In genomic region chr5:141703133-141703561, GRCh38 we compare ENCODE assay signal across 9 cellular contexts. TPM values are rescaled to one million over a fixed set of nuclear protein-coding genes. Genes with fewer than 3 reads are reported as not detected.
DNase-seq lines count a peak whose midpoint lies in the region; ATAC-seq and TF ChIP-seq lines count a peak whose summit lies in the region.
"Had no signal": no experiment of that assay in that cellular context is flagged by ENCODE, and none has a peak within 500 bp of the region (broad histone marks: within the 10 kb centered on the region; RNA-seq: fewer than 3 reads in every experiment).

No MANE protein-coding gene starts in this region.

- H3K4me1 ChIP-seq in duodenal mucosa (ENCODE audit: control insufficient read depth in 1 of 2, insufficient read depth in 2 of 2, low read length in 2 of 2) (peaks cover 15 to 17% of the 10 kb centered on the region in 2 donors), neural progenitor cell (peaks cover 8% of the 10 kb centered on the region), thyroid gland (peaks cover 5 to 18% of the 10 kb centered on the region in 2 donors), gastroesophageal sphincter (peaks cover 0 to 24% (median 5%) of the 10 kb centered on the region in 3 donors)

- intact Hi-C loops in CD4-positive, alpha-beta T cell (cut with DNase I, micrococcal nuclease), result loop anchor here in 1 of 2 experiments (2.0 kb wide), 1 partner anchor 258 kb away; no protein-coding TSS in a partner anchor
- intact Hi-C loops in thyroid gland (cut with DNase I), result loop anchor here (2.0 kb wide), 1 partner anchor 176 kb away; the partner anchor contains the start of gene PCDH1

- peaks cover 29% of the 10 kb centered on the region for H3K27me3 ChIP-seq in CD4-positive, alpha-beta T cell (ENCODE audit: control insufficient read depth, insufficient read depth, low read length)
- H3K27me3 ChIP-seq in duodenal mucosa (ENCODE audit: control insufficient read depth in 1 of 2, insufficient read depth in 2 of 2, low read length in 2 of 2) (peaks cover 40 to 46% of the 10 kb centered on the region in 2 donors), neural progenitor cell (peaks cover 59% of the 10 kb centered on the region), thyroid gland (no peaks in the 10 kb centered on the region), gastroesophageal sphincter (peaks cover 81% of the 10 kb centered on the region)

- TF ChIP-seq POLR2A in thyroid gland (IDR thresholded peaks at IDR 0.05) (no peak), gastroesophageal sphincter (IDR thresholded peaks at IDR 0.05) (no peak)

- H3K27ac Mint-ChIP-seq in CD4-positive, alpha-beta T cell, result peak overlapping the region; percentile 74
- no peak overlapping the region for H3K27ac Mint-ChIP-seq in neural progenitor cell

- peaks cover 35% of the 10 kb centered on the region for H3K27me3 Mint-ChIP-seq in CD4-positive, alpha-beta T cell
- H3K27me3 Mint-ChIP-seq in neural progenitor cell (ENCODE audit: insufficient read depth, low read depth), result peaks cover 3% of the 10 kb centered on the region

- H3K36me3 ChIP-seq in duodenal mucosa (ENCODE audit: control insufficient read depth in 1 of 2, insufficient read depth in 2 of 2, low read length in 2 of 2) (no peaks in the 10 kb centered on the region), neural progenitor cell (no peaks in the 10 kb centered on the region), thyroid gland (no peaks in the 10 kb centered on the region), gastroesophageal sphincter (no peaks in the 10 kb centered on the region)

- H3K4me2 ChIP-seq in neural progenitor cell, result peak overlapping the region; percentile 99

- H3K9ac ChIP-seq in duodenal mucosa (ENCODE audit: low read depth in 1 of 2, low read length in 2 of 2), result peak overlapping the region in 1 of 2 donors; percentile 3
- H3K9ac ChIP-seq in neural progenitor cell, result no peak overlapping the region

- no peak overlapping the region for H3K27ac ChIP-seq in CD4-positive, alpha-beta T cell (ENCODE audit: low read depth, low read length)
- H3K27ac ChIP-seq in duodenal mucosa (ENCODE audit: low read depth, low read length), result no peak overlapping the region
- H3K27ac ChIP-seq in neural progenitor cell, result no peak overlapping the region
- H3K27ac ChIP-seq in thyroid gland, result no peak overlapping the region
- H3K27ac ChIP-seq in gastroesophageal sphincter, result no peak overlapping the region

- H3F3A ChIP-seq in neural progenitor cell (ENCODE audit: low read depth), result peaks cover 6% of the 10 kb centered on the region

- TF ChIP-seq EP300 in gastroesophageal sphincter (IDR thresholded peaks at IDR 0.05), result no peak

- CTCF ChIA-PET in CD4-positive, alpha-beta T cell (lab: Charles Lee), result interaction anchor here (0.8 to 3.5 kb wide), 7 partner anchors 9 to 261 kb away, joined by 3 to 23 read pairs (median 8); no protein-coding TSS in a partner anchor

- no peak overlapping the region for H2AFZ ChIP-seq in neural progenitor cell (replicated peaks)

- no peaks in the 10 kb centered on the region for H4K20me1 ChIP-seq in neural progenitor cell (ENCODE audit: low read depth)

- H3K9me3 ChIP-seq in CD4-positive, alpha-beta T cell (ENCODE audit: control insufficient read depth, low read length), result no peaks in the 10 kb centered on the region
- H3K9me3 ChIP-seq in duodenal mucosa (ENCODE audit: control insufficient read depth in 1 of 2, low read length in 2 of 2) (no peaks in the 10 kb centered on the region), neural progenitor cell (ENCODE audit: low read depth) (no peaks in the 10 kb centered on the region), thyroid gland (no peaks in the 10 kb centered on the region), gastroesophageal sphincter (no peaks in the 10 kb centered on the region)

- no peaks in the 10 kb centered on the region for H3K36me3 Mint-ChIP-seq in CD4-positive, alpha-beta T cell (ENCODE audit: low read depth)
- H3K36me3 Mint-ChIP-seq in neural progenitor cell, result no peaks in the 10 kb centered on the region

- no peaks in the 10 kb centered on the region for H3K9me3 Mint-ChIP-seq in CD4-positive, alpha-beta T cell
- H3K9me3 Mint-ChIP-seq in neural progenitor cell, result no peaks in the 10 kb centered on the region

- DNase-seq in CD4-positive, alpha-beta T cell, result no peak
- DNase-seq in NCI-H526 (lab: John Stamatoyannopoulos, UW) (peak; percentile 46 to 63), neural progenitor cell (ENCODE audit: low spot score) (peak; percentile 21), thyroid gland (no peak), NOMO-1 (lab: John Stamatoyannopoulos, UW; ENCODE audit: unreplicated experiment in 2 of 2) (no peak), occipital lobe (lab: John Stamatoyannopoulos, UW) (no peak)
- DNase-seq: NCI-H774 had no signal

- no peak for TF ChIP-seq CTCF in CD4-positive, alpha-beta T cell (IDR thresholded peaks at IDR 0.05)
- TF ChIP-seq CTCF in neural progenitor cell (IDR thresholded peaks at IDR 0.05), result no peak
- no peak for TF ChIP-seq CTCF in thyroid gland (IDR thresholded peaks at IDR 0.05)
- TF ChIP-seq CTCF in gastroesophageal sphincter (IDR thresholded peaks at IDR 0.05), result no peak

- 19 to 23% methylated on average over 16 of the region's 16 CpGs for WGBS in thyroid gland, 2 donors
- 0 to 15% methylated on average over 1 to 12 of the region's 16 CpGs for WGBS in gastroesophageal sphincter (ENCODE audit: low coverage in 1 of 2), 2 donors

- peaks cover 19% of the 10 kb centered on the region for H3K4me1 Mint-ChIP-seq in CD4-positive, alpha-beta T cell (ENCODE audit: low read depth)
- peaks cover 12% of the 10 kb centered on the region for H3K4me1 Mint-ChIP-seq in neural progenitor cell

- POLR2A ChIA-PET in CD4-positive, alpha-beta T cell (lab: Charles Lee), result interaction anchor here (0.9 to 4.0 kb wide), 6 partner anchors 10 to 266 kb away, joined by 3 to 19 read pairs (median 14); partner anchors contain the start of genes DELE1, FCHSD1, PCDH1 and RNF14

- peak overlapping the region; percentile 75 to 79 for H3K4me3 ChIP-seq in duodenal mucosa (ENCODE audit: low read depth in 1 of 2, low read length in 2 of 2)
- peak overlapping the region; percentile 52 for H3K4me3 ChIP-seq in neural progenitor cell
- H3K4me3 ChIP-seq in thyroid gland (replicated peaks in 1 of 3), result peak overlapping the region in 1 of 3 donors; percentile 34
- peak overlapping the region in 1 of 2 donors; percentile 56 for H3K4me3 ChIP-seq in gastroesophageal sphincter

- no peak overlapping the region for H3K4me3 Mint-ChIP-seq in CD4-positive, alpha-beta T cell
- H3K4me3 Mint-ChIP-seq in neural progenitor cell, result no peak overlapping the region

- no peak for ATAC-seq in CD4-positive, alpha-beta T cell (ENCODE audit: poor library complexity)
- ATAC-seq in gastroesophageal sphincter, result no peak

- H3K79me2 ChIP-seq in neural progenitor cell (ENCODE audit: low read depth), result no peaks in the 10 kb centered on the region

RNA-seq across cellular contexts. Expression of gene ARAP3, which starts 21.1 kb away (rescaled TPM):
- total RNA-seq in CD4-positive, alpha-beta T cell, result under 1 TPM; 0.30 to 0.31 TPM
- 7.6 and 17.0 TPM in 2 replicates for total RNA-seq in neural progenitor cell (ENCODE audit: low replicate concordance)
- 10 to 100 TPM in 1 of 4 donors, 1 to 10 TPM in 3; 5.4 to 11.7 (median 8.3) TPM for total RNA-seq in thyroid gland
- 3.3 TPM for total RNA-seq in occipital lobe
- total RNA-seq in gastroesophageal sphincter, result 1 to 10 TPM; 5.3 to 7.2 (median 6.2) TPM

RNA-seq across cellular contexts. Expression of gene FCHSD1, which starts 51.9 kb away (rescaled TPM):
- 10 to 100 TPM; 79.8 to 86.8 TPM for total RNA-seq in CD4-positive, alpha-beta T cell
- total RNA-seq in neural progenitor cell (ENCODE audit: low replicate concordance), result 8.7 and 17.6 TPM in 2 replicates
- 10 to 100 TPM; 15.2 to 28.3 (median 22.7) TPM for total RNA-seq in thyroid gland
- 3.0 TPM for total RNA-seq in occipital lobe
- total RNA-seq in gastroesophageal sphincter, result 10 to 100 TPM in 3 of 4 donors, 1 to 10 TPM in 1; 8.2 to 14.8 (median 13.3) TPM

Comparison
In these comparisons a context has a peak if more than half of its experiments do, and no peak if none do; other contexts are left out.
1. DNase-seq: peak in NCI-H526 (2 of 2) and neural progenitor cell (single experiment); none in CD4-positive, alpha-beta T cell (0 of 10), thyroid gland (0 of 2), NOMO-1 (0 of 2) and occipital lobe (single experiment).